In the genomic region with DNA sequence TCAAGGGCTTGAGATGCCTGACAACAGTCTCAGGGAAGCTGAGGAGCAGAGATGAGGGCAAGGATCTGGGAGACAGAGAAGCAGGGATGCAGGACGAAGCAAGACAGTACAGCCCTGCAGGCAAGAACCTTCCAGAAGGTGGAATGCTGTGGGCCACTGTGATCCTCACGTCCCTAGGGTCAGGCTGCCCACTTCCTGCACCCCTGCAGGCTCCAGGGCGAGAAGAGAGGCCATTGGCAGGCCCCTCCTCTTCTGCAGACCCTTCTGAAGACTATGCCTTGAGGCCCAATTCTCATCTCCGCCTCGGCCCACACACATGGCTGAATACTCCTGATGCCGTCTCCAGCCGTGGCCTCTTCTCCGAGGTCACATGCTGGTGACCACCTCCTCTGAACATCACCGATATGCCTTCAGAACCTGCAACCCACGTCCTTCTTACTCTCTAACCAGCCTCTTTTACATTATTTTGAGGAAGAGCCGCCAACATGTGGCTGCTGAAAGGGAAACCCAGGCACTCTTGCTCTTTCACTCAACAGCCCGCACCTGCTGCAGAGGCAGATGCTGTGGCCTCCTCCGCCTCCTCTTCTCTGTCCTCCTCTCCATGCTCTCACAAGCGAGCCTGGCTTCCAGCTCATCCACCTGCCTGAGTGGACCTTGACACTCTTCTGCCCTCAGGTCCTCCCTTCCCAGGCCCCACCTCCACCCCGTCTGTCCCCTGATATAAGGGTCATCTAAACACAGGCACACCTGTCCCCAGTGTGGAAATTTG, we compare ENCODE assay signal across 23 cellular contexts.
"Had no signal": no experiment of that assay in that cellular context is flagged by ENCODE, and none has a peak within 500 bp of the region (broad histone marks: within the 10 kb centered on the region; RNA-seq: fewer than 3 reads in every experiment).

No MANE protein-coding gene starts in this region.

- H3K36me3 ChIP-seq: left lung, ovary, right lobe of liver, suprapubic skin, transverse colon had no signal

- H3K4me3 Mint-ChIP-seq: mesothelial cell of epicardium; naive thymus-derived CD4-positive, alpha-beta T cell; nephron; stimulated activated naive CD8-positive, alpha-beta T cell treated with anti-CD3 and anti-CD28 coated beads, Interleukin-15, amount 100 ng/mL, for 72 hours had no signal

- H3K4me1 Mint-ChIP-seq: naive thymus-derived CD4-positive, alpha-beta T cell; nephron; stimulated activated naive CD8-positive, alpha-beta T cell treated with anti-CD3 and anti-CD28 coated beads, Interleukin-15, amount 100 ng/mL, for 72 hours had no signal

- H3K27ac ChIP-seq: coronary artery, left lung, ovary, right lobe of liver, suprapubic skin, transverse colon had no signal

- DNase-seq: dermis blood vessel endothelial cell; effector memory CD4-positive, alpha-beta T cell; erythroblast; head of caudate nucleus; kidney; left lung; mesenchymal stem cell; mucosa of descending colon; naive thymus-derived CD4-positive, alpha-beta T cell; occipital lobe; ovary; right lobe of liver; small intestine; stimulated activated CD4-positive, alpha-beta T cell treated with anti-CD3 and anti-CD28 coated beads, Interleukin-15, amount 100 ng/mL, for 24 hours; stimulated activated CD4-positive, alpha-beta T cell treated with anti-CD3 and anti-CD28 coated beads, Interleukin-2, amount 100 ng/mL, for 48 hours; stimulated activated CD8-positive, alpha-beta memory T cell treated with anti-CD3 and anti-CD28 coated beads, Interleukin-4, amount 100 ng/mL, for 48 hours; stimulated activated naive CD4-positive, alpha-beta T cell; stimulated activated naive CD8-positive, alpha-beta T cell treated with anti-CD3 and anti-CD28 coated beads, Interleukin-15, amount 100 ng/mL, for 72 hours; transverse colon had no signal

- H3K4me3 ChIP-seq: coronary artery, left lung, mucosa of descending colon, ovary, right lobe of liver, suprapubic skin, transverse colon had no signal

- H3K9me3 ChIP-seq: mucosa of descending colon, ovary, right lobe of liver, suprapubic skin, transverse colon had no signal

- H3K36me3 Mint-ChIP-seq: mesothelial cell of epicardium; naive thymus-derived CD4-positive, alpha-beta T cell had no signal

- ATAC-seq: left lung; mucosa of descending colon; naive thymus-derived CD4-positive, alpha-beta T cell; stimulated activated naive CD8-positive, alpha-beta T cell treated with anti-CD3 and anti-CD28 coated beads, Interleukin-15, amount 100 ng/mL, for 72 hours had no signal

- H3K27me3 ChIP-seq: left lung, ovary, right lobe of liver, transverse colon had no signal

- H3K4me1 ChIP-seq: left lung, right lobe of liver, suprapubic skin, transverse colon had no signal

- H3K27ac Mint-ChIP-seq: naive thymus-derived CD4-positive, alpha-beta T cell; nephron had no signal
